In genomic region chr14:93040443-93040842, GRCh38 we compare ENCODE assay signal across 13 cellular contexts.
DNase-seq lines count a peak whose midpoint lies in the region; ATAC-seq and TF ChIP-seq lines count a peak whose summit lies in the region.
"Had no signal": no experiment of that assay in that cellular context is flagged by ENCODE, and none has a peak within 500 bp of the region (broad histone marks: within the 10 kb centered on the region; RNA-seq: fewer than 3 reads in every experiment).

No MANE protein-coding gene starts in this region.

- no peak overlapping the region for H3K27ac ChIP-seq in CD8-positive, alpha-beta memory T cell (ENCODE audit: low read depth, low read length)
- peak overlapping the region; percentile 76 to 94 (median 78) for H3K27ac ChIP-seq in sigmoid colon

- no peak overlapping the region for H3K4me3 ChIP-seq in CD8-positive, alpha-beta memory T cell (ENCODE audit: low read length)
- H3K4me3 ChIP-seq in sigmoid colon, result no peak overlapping the region

- no peaks in the 10 kb centered on the region for H3K27me3 ChIP-seq in CD8-positive, alpha-beta memory T cell (ENCODE audit: insufficient read depth, low read length, poor library complexity, severe bottlenecking)
- no peaks in the 10 kb centered on the region for H3K27me3 ChIP-seq in sigmoid colon

- no peak overlapping the region for H3K4me3 Mint-ChIP-seq in CD8-positive, alpha-beta memory T cell
- no peak overlapping the region for H3K4me3 Mint-ChIP-seq in WTC11
- H3K4me3 Mint-ChIP-seq: activated naive CD4-positive, alpha-beta T cell treated with anti-CD3 and anti-CD28 coated beads, Interleukin-2, amount 50 U/mL, for 24 hours had no signal

- no peaks in the 10 kb centered on the region for H3K36me3 Mint-ChIP-seq in CD8-positive, alpha-beta memory T cell
- no peaks in the 10 kb centered on the region for H3K36me3 Mint-ChIP-seq in WTC11
- H3K36me3 Mint-ChIP-seq: activated naive CD4-positive, alpha-beta T cell treated with anti-CD3 and anti-CD28 coated beads, Interleukin-2, amount 50 U/mL, for 24 hours had no signal

- peaks cover 43 to 80% (median 57%) of the 10 kb centered on the region in 3 donors for H3K4me1 Mint-ChIP-seq in CD8-positive, alpha-beta memory T cell
- H3K4me1 Mint-ChIP-seq in WTC11, result peaks cover 87% of the 10 kb centered on the region

- ATAC-seq in WTC11 (0 out of 2 replicates have a peak, but pooled peaks have one; percentile 1), left cardiac atrium (peak; percentile 5 to 9), HG03439 (IDR thresholded peaks at IDR 0.05; ENCODE audit: unreplicated experiment) (no peak)
- ATAC-seq: PC-3 had no signal

- POLR2A ChIA-PET in CD8-positive, alpha-beta memory T cell (lab: Charles Lee), result no interaction called here
- POLR2A ChIA-PET in WTC11 (lab: Charles Lee), result no interaction called here

- no peaks in the 10 kb centered on the region for H3K27me3 Mint-ChIP-seq in CD8-positive, alpha-beta memory T cell
- no peaks in the 10 kb centered on the region for H3K27me3 Mint-ChIP-seq in WTC11 (ENCODE audit: low read depth)
- H3K27me3 Mint-ChIP-seq: activated naive CD4-positive, alpha-beta T cell treated with anti-CD3 and anti-CD28 coated beads, Interleukin-2, amount 50 U/mL, for 24 hours had no signal

- DNase-seq in CD8-positive, alpha-beta memory T cell, result no peak
- DNase-seq in WTC11 (ENCODE audit: low spot score) (no peak), left cardiac atrium (no peak), sigmoid colon (no peak), activated gamma-delta T cell treated with Interleukin-2 at 50 U/mL for 16 hours (no peak), NCI-H2107 (lab: John Stamatoyannopoulos, UW) (no peak)
- no peak for DNase-seq in activated CD4-positive, alpha-beta T cell treated with anti-CD3 and anti-CD28 coated beads for 1 hour
- DNase-seq: mesenchymal stem cell; NCI-H1694; PC-3; stimulated activated CD4-positive, alpha-beta T cell treated with anti-CD3 and anti-CD28 coated beads, Interleukin-15, amount 100 ng/mL, for 24 hours had no signal

- peaks cover 5% of the 10 kb centered on the region for H3K4me1 ChIP-seq in CD8-positive, alpha-beta memory T cell (ENCODE audit: insufficient read depth, low read length)
- peaks cover 0 to 83% (median 74%) of the 10 kb centered on the region in 4 donors for H3K4me1 ChIP-seq in sigmoid colon

- no peak for TF ChIP-seq CTCF in WTC11 (IDR thresholded peaks at IDR 0.05)
- TF ChIP-seq CTCF in sigmoid colon (IDR thresholded peaks at IDR 0.05), result no peak

- H3K36me3 ChIP-seq in CD8-positive, alpha-beta memory T cell (ENCODE audit: insufficient read depth, low read length), result no peaks in the 10 kb centered on the region
- no peaks in the 10 kb centered on the region for H3K36me3 ChIP-seq in sigmoid colon

- 53 to 55% methylated on average over 5 of the region's 5 CpGs for WGBS in sigmoid colon, 2 donors

- no peaks in the 10 kb centered on the region for H3K9me3 ChIP-seq in CD8-positive, alpha-beta memory T cell (ENCODE audit: low read length)
- no peaks in the 10 kb centered on the region for H3K9me3 ChIP-seq in sigmoid colon

- no peaks in the 10 kb centered on the region for H3K9me3 Mint-ChIP-seq in CD8-positive, alpha-beta memory T cell
- no peaks in the 10 kb centered on the region for H3K9me3 Mint-ChIP-seq in WTC11
- H3K9me3 Mint-ChIP-seq: activated naive CD4-positive, alpha-beta T cell treated with anti-CD3 and anti-CD28 coated beads, Interleukin-2, amount 50 U/mL, for 24 hours had no signal

- CTCF ChIA-PET in CD8-positive, alpha-beta memory T cell (lab: Charles Lee), result interaction anchor here (1.1 to 1.7 kb wide), 2 partner anchors 73 to 93 kb away, joined by 3 to 5 read pairs; no protein-coding TSS in a partner anchor
- CTCF ChIA-PET in WTC11 (lab: Charles Lee), result interaction anchor here (1.1 to 3.0 kb wide), 4 partner anchors 65 to 139 kb away, joined by 4 to 18 read pairs (median 8); no protein-coding TSS in a partner anchor

- TF ChIP-seq POLR2A in sigmoid colon (IDR thresholded peaks at IDR 0.05), result no peak

- TF ChIP-seq EP300 in sigmoid colon (IDR thresholded peaks at IDR 0.05), result no peak

- intact Hi-C loops in left cardiac atrium (cut with DNase I), result loop anchor here in 1 of 2 donors (10.0 kb wide), 1 partner anchor 54 kb away; no protein-coding TSS in a partner anchor
- intact Hi-C loops in sigmoid colon (cut with DNase I), result no loop called here

- peak overlapping the region in 6 of 8 donors; percentile 35 to 87 (median 66) for H3K27ac Mint-ChIP-seq in CD8-positive, alpha-beta memory T cell
- peak overlapping the region; percentile 73; the same call in 1 of the 2 replicates for H3K27ac Mint-ChIP-seq in WTC11
- H3K27ac Mint-ChIP-seq: activated naive CD4-positive, alpha-beta T cell treated with anti-CD3 and anti-CD28 coated beads, Interleukin-2, amount 50 U/mL, for 24 hours had no signal

TF ChIP-seq in WTC11, 78 proteins besides CTCF, POLR2A, EP300 and RAD21 (continues in another document):
- TF ChIP-seq ZNF396 (CRISPR knock-in tag; IDR thresholded peaks at IDR 0.05; ENCODE audit: borderline replicate concordance), result no peak
- TF ChIP-seq ZNF232 (CRISPR knock-in tag; IDR thresholded peaks at IDR 0.05), result no peak
- no peak for TF ChIP-seq SMAD4 (CRISPR knock-in tag; IDR thresholded peaks at IDR 0.05)
- TF ChIP-seq MLX (CRISPR knock-in tag; IDR thresholded peaks at IDR 0.05), result no peak
- no peak for TF ChIP-seq ZNF532 (CRISPR knock-in tag; IDR thresholded peaks at IDR 0.05; ENCODE audit: borderline replicate concordance)
- TF ChIP-seq E2F5 (CRISPR knock-in tag; IDR thresholded peaks at IDR 0.05), result no peak
- TF ChIP-seq CBFB (CRISPR knock-in tag; IDR thresholded peaks at IDR 0.05; ENCODE audit: low read depth), result no peak
- no peak for TF ChIP-seq MYBL2 (CRISPR knock-in tag; IDR thresholded peaks at IDR 0.05)
- TF ChIP-seq NR2C2 (CRISPR knock-in tag; IDR thresholded peaks at IDR 0.05), result no peak
- no peak for TF ChIP-seq FOXP4 (CRISPR knock-in tag; IDR thresholded peaks at IDR 0.05)
